In the genomic region with DNA sequence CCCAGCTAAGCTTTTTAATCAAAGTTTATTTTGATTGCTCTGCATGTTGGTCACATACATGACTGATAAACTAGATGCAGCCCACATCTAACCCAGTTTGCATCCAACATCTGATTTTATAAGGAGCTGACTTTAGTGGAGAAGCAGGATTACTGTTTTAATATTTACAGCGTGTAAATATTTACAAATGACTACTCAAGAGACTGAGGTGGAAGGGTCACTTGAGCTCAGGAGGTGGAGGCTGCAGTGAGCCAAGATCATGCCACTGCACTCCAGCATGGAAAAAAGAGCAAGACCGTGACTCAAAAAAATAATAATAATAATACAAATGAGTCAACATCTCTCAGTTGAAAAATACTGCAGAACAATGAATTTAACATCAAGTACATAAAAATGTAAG, we compare ENCODE assay signal across 22 cellular contexts.
"Had no signal": no experiment of that assay in that cellular context is flagged by ENCODE, and none has a peak within 500 bp of the region (broad histone marks: within the 10 kb centered on the region; RNA-seq: fewer than 3 reads in every experiment).

No MANE protein-coding gene starts in this region.

- H3K27ac ChIP-seq: breast epithelium, right lobe of liver, upper lobe of left lung, WERI-Rb-1 had no signal

- H3K4me1 ChIP-seq: breast epithelium had no signal

- H3K4me3 Mint-ChIP-seq: activated naive CD4-positive, alpha-beta T cell treated with anti-CD3 and anti-CD28 coated beads, Interleukin-2, amount 10 ng/mL, durations not matched to agents 7 days and 5 days; naive thymus-derived CD8-positive, alpha-beta T cell; T-helper 1 cell treated with Interleukin-12 subunit alpha and Interleukin-12 subunit beta and Interleukin-4 antibody, amounts not matched to agents 30 μg/mL and 1 μg/mL, for 36 hours had no signal

- DNase-seq: activated CD4-positive, alpha-beta T cell treated with anti-CD3 and anti-CD28 coated beads for 48 hours; activated CD4-positive, alpha-beta T cell treated with anti-CD3 and anti-CD28 coated beads, Interleukin-2, amount 50 U/mL, for 48 hours; activated CD8-positive, alpha-beta memory T cell treated with anti-CD3 and anti-CD28 coated beads for 24 hours; activated gamma-delta T cell; activated naive CD4-positive, alpha-beta T cell treated with anti-CD3 and anti-CD28 coated beads, Interleukin-2, amount 10 ng/mL, durations not matched to agents 7 days and 5 days; activated T-cell treated with anti-CD3 and anti-CD28 coated beads, Interleukin-2, amount 50 U/mL, for 1 hour; amniotic stem cell; central memory CD4-positive, alpha-beta T cell; effector CD8-positive, alpha-beta T cell; kidney glomerular epithelial cell; left ventricle myocardium superior; midbrain; naive thymus-derived CD8-positive, alpha-beta T cell; right lobe of liver; stimulated activated CD4-positive, alpha-beta T cell treated with anti-CD3 and anti-CD28 coated beads, Interleukin-2, amount 100 ng/mL, for 48 hours; stimulated activated naive CD8-positive, alpha-beta T cell treated with anti-CD3 and anti-CD28 coated beads, Interleukin-15, Interleukin-2, amounts not matched to agents 100 U/mL and 50 U/mL, for 24 hours; T-helper 9 cell; WERI-Rb-1 had no signal

- H3K4me1 Mint-ChIP-seq: activated naive CD4-positive, alpha-beta T cell treated with anti-CD3 and anti-CD28 coated beads, Interleukin-2, amount 10 ng/mL, durations not matched to agents 7 days and 5 days; naive thymus-derived CD8-positive, alpha-beta T cell had no signal

- H3K9me3 Mint-ChIP-seq: activated naive CD4-positive, alpha-beta T cell treated with anti-CD3 and anti-CD28 coated beads, Interleukin-2, amount 10 ng/mL, durations not matched to agents 7 days and 5 days; naive thymus-derived CD8-positive, alpha-beta T cell; T-helper 1 cell treated with Interleukin-12 subunit alpha and Interleukin-12 subunit beta and Interleukin-4 antibody, amounts not matched to agents 30 μg/mL and 1 μg/mL, for 36 hours had no signal

- ATAC-seq: activated CD4-positive, CD25-positive, alpha-beta regulatory T cell treated with anti-CD3 and anti-CD28 coated beads, Interleukin-2, amount 50 U/mL, for 24 hours; left ventricle myocardium superior; naive thymus-derived CD8-positive, alpha-beta T cell; stimulated activated naive CD8-positive, alpha-beta T cell treated with anti-CD3 and anti-CD28 coated beads, Interleukin-15, Interleukin-2, amounts not matched to agents 100 U/mL and 50 U/mL, for 24 hours had no signal

- H3K4me3 ChIP-seq: breast epithelium, right lobe of liver, upper lobe of left lung had no signal

- H3K27me3 Mint-ChIP-seq: activated naive CD4-positive, alpha-beta T cell treated with anti-CD3 and anti-CD28 coated beads, Interleukin-2, amount 10 ng/mL, durations not matched to agents 7 days and 5 days; naive thymus-derived CD8-positive, alpha-beta T cell had no signal

- H3K36me3 ChIP-seq: breast epithelium had no signal

- H3K27me3 ChIP-seq: breast epithelium, right lobe of liver, upper lobe of left lung had no signal

- H3K27ac Mint-ChIP-seq: activated naive CD4-positive, alpha-beta T cell treated with anti-CD3 and anti-CD28 coated beads, Interleukin-2, amount 10 ng/mL, durations not matched to agents 7 days and 5 days; naive thymus-derived CD8-positive, alpha-beta T cell; T-helper 1 cell treated with Interleukin-12 subunit alpha and Interleukin-12 subunit beta and Interleukin-4 antibody, amounts not matched to agents 30 μg/mL and 1 μg/mL, for 36 hours had no signal

- H3K9me3 ChIP-seq: breast epithelium, right lobe of liver, upper lobe of left lung had no signal
